In genomic region chr5:39100851-39101396, GRCh38 we compare ENCODE assay signal across 12 cellular contexts. TPM values are rescaled to one million over a fixed set of nuclear protein-coding genes. Genes with fewer than 3 reads are reported as not detected.
DNase-seq lines count a peak whose midpoint lies in the region; ATAC-seq, FAIRE-seq and TF ChIP-seq lines count a peak whose summit lies in the region.
"Had no signal": no experiment of that assay in that cellular context is flagged by ENCODE, and none has a peak within 500 bp of the region (broad histone marks: within the 10 kb centered on the region; RNA-seq: fewer than 3 reads in every experiment).

No MANE protein-coding gene starts in this region.

- no peaks in the 10 kb centered on the region for H4K20me1 ChIP-seq in BLaER1

- H3K27ac Mint-ChIP-seq in activated naive CD4-positive, alpha-beta T cell treated with anti-CD3 and anti-CD28 coated beads, Interleukin-2, amount 50 U/mL, for 72 hours = peak overlapping the region in 1 of 2 donors; percentile 75

- no peak for TF ChIP-seq CTCF in sigmoid colon (IDR thresholded peaks at IDR 0.05)

- H3K36me3 Mint-ChIP-seq in activated naive CD4-positive, alpha-beta T cell treated with anti-CD3 and anti-CD28 coated beads, Interleukin-2, amount 50 U/mL, for 72 hours = peaks cover 11 to 12% of the 10 kb centered on the region in 2 donors

- WGBS in sigmoid colon, 2 donors = 72 to 81% methylated on average over 7 of the region's 7 CpGs

- no peak for TF ChIP-seq POLR2A in sigmoid colon (IDR thresholded peaks at IDR 0.05)

- no peak overlapping the region for H3K9ac ChIP-seq in BLaER1

- H3K9me3 Mint-ChIP-seq in activated naive CD4-positive, alpha-beta T cell treated with anti-CD3 and anti-CD28 coated beads, Interleukin-2, amount 50 U/mL, for 72 hours = peaks cover 0 to 5% of the 10 kb centered on the region in 2 donors

- peaks cover 8% of the 10 kb centered on the region for H3K4me1 ChIP-seq in BLaER1
- H3K4me1 ChIP-seq in sigmoid colon = no peaks in the 10 kb centered on the region
- H3K4me1 ChIP-seq: thyroid gland had no signal

- H3K4me2 ChIP-seq in BLaER1 = peak overlapping the region; percentile 29; the same call in 1 of the 2 replicates

- peak; percentile 16 to 23 for ATAC-seq in activated naive CD4-positive, alpha-beta T cell treated with anti-CD3 and anti-CD28 coated beads, Interleukin-2, amount 50 U/mL, for 72 hours

- H3K4me3 ChIP-seq in BLaER1 (no peak overlapping the region), sigmoid colon (no peak overlapping the region)
- H3K4me3 ChIP-seq: thyroid gland had no signal

- H3K27me3 ChIP-seq in BLaER1 = no peaks in the 10 kb centered on the region
- no peaks in the 10 kb centered on the region for H3K27me3 ChIP-seq in sigmoid colon
- H3K27me3 ChIP-seq: thyroid gland had no signal

- TF ChIP-seq EP300 in sigmoid colon (IDR thresholded peaks at IDR 0.05) = no peak

- no peak for FAIRE-seq in GM19239 (lab: Jason Lieb, UNC)
- FAIRE-seq: endometrium, GM12892 had no signal

- H3K27ac ChIP-seq in BLaER1 (no peak overlapping the region), sigmoid colon (no peak overlapping the region)
- H3K27ac ChIP-seq: thyroid gland had no signal

- intact Hi-C loops in sigmoid colon (cut with DNase I) = no loop called here

- H3K36me3 ChIP-seq in BLaER1 = no peaks in the 10 kb centered on the region
- no peaks in the 10 kb centered on the region for H3K36me3 ChIP-seq in sigmoid colon
- H3K36me3 ChIP-seq: thyroid gland had no signal

- H3K9me3 ChIP-seq in BLaER1 = no peaks in the 10 kb centered on the region
- H3K9me3 ChIP-seq in sigmoid colon = no peaks in the 10 kb centered on the region
- H3K9me3 ChIP-seq: thyroid gland had no signal

- DNase-seq in HT-29 (ENCODE audit: low spot score) (peak; percentile 69), islet precursor cell (peak; percentile 93), GM19239 (ENCODE audit: insufficient read length, low spot score) (no peak), NOMO-1 (lab: John Stamatoyannopoulos, UW; ENCODE audit: unreplicated experiment in 2 of 2) (no peak), sigmoid colon (no peak)
- DNase-seq in activated naive CD4-positive, alpha-beta T cell treated with anti-CD3 and anti-CD28 coated beads, Interleukin-2, amount 50 U/mL, for 72 hours (ENCODE audit: low spot score in 2 of 2) = no peak
- no peak for DNase-seq in central memory CD4-positive, alpha-beta T cell
- DNase-seq: retina, thyroid gland had no signal

RNA-seq across cellular contexts. Expression of gene RICTOR, which starts 26.7 kb away (rescaled TPM):
- total RNA-seq in HT-29 (2014; rRNA removed; shearing (Covaris generic)) = 11.3 and 12.8 TPM in 2 replicates
- total RNA-seq in activated naive CD4-positive, alpha-beta T cell treated with anti-CD3 and anti-CD28 coated beads, Interleukin-2, amount 50 U/mL, for 72 hours = 10 to 100 TPM; 32.8 to 50.2 TPM
- total RNA-seq in sigmoid colon = 10 to 100 TPM; 32.8 to 50.1 (median 41.2) TPM
- polyA plus RNA-seq in sigmoid colon = 1 to 10 TPM; 2.5 to 5.9 (median 3.6) TPM

Comparison
In these comparisons a context has a peak if more than half of its experiments do, and no peak if none do; other contexts are left out.
1. DNase-seq: peak in HT-29 (single experiment) and islet precursor cell (single experiment); none in activated naive CD4-positive, alpha-beta T cell treated with anti-CD3 and anti-CD28 coated beads, Interleukin-2, amount 50 U/mL, for 72 hours (0 of 2), GM19239 (single experiment), central memory CD4-positive, alpha-beta T cell (single experiment), NOMO-1 (0 of 2) and sigmoid colon (single experiment).